9 cellular contexts compared by ENCODE assay signal in the genomic region with DNA sequence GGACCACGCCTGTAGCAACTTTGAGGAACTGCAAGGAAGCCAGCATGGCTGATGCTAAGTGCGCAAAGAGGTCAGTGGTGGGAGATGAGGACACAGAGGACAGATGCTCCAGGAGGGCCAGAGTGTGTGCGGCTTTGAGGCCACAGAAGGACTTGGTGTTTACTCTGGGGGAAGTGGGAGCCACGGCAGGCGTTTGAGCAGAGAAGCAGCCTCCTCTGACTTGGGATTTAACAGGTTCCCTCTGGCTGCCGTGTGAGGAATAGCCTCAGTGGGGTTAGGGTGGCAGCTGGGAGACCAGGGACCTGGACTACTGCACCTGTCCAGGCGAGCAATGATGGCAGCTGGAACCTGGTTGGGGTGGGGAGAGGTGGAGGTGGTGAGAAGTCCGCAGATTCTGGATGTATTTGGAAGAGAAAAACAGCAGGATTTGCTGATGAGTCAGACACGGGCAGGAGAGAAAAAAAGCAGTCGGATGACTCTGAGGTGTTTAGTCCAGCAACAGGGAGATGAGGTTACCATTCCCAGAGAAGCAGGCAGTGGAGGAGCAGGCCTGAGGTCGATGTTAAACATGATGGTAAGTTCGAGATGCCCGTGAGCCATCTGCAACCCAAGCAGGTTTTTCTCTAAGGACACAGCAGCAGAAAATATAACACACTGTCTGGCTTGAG.
DNase-seq lines count a peak whose midpoint lies in the region; TF ChIP-seq lines count a peak whose summit lies in the region.
"Had no signal": no experiment of that assay in that cellular context is flagged by ENCODE, and none has a peak within 500 bp of the region (broad histone marks: within the 10 kb centered on the region; RNA-seq: fewer than 3 reads in every experiment).

No MANE protein-coding gene starts in this region.

- H3K4me1 Mint-ChIP-seq in activated CD4-positive, alpha-beta T cell treated with anti-CD3 and anti-CD28 coated beads, Interleukin-2, amount 10 ng/mL, durations not matched to agents 24 days and 14 days: peaks cover 2% of the 10 kb centered on the region
- H3K4me1 Mint-ChIP-seq: activated B cell treated with CpG ODN at 0.5 μM for 24 hours had no signal

- H3K27me3 Mint-ChIP-seq in activated CD4-positive, alpha-beta T cell treated with anti-CD3 and anti-CD28 coated beads, Interleukin-2, amount 10 ng/mL, durations not matched to agents 24 days and 14 days: peaks cover 27% of the 10 kb centered on the region

- no peaks in the 10 kb centered on the region for H3K9me3 Mint-ChIP-seq in activated CD4-positive, alpha-beta T cell treated with anti-CD3 and anti-CD28 coated beads, Interleukin-2, amount 10 ng/mL, durations not matched to agents 24 days and 14 days

- no peak overlapping the region for H3K27ac ChIP-seq in brain microvascular endothelial cell
- peak overlapping the region; percentile 78 for H3K27ac ChIP-seq in muscle layer of duodenum (ENCODE audit: low read length)

- in situ Hi-C loops in brain microvascular endothelial cell (cut with HindIII; ENCODE audit: low pct_ligation_motif_present, low sequenced_read_pairs): no loop called here

- H3K4me1 ChIP-seq in muscle layer of duodenum (ENCODE audit: control insufficient read depth in 1 of 2, insufficient read depth in 2 of 2, low read length in 2 of 2): peaks cover 0 to 13% of the 10 kb centered on the region in 2 donors

- H3K27me3 ChIP-seq in brain microvascular endothelial cell (replicated peaks) (no peaks in the 10 kb centered on the region), muscle layer of duodenum (ENCODE audit: low read depth, low read length) (no peaks in the 10 kb centered on the region)

- DNase-seq in AG09319 (ENCODE audit: extremely low read depth, low read depth): no peak
- peak; percentile 60 to 71 for DNase-seq in NCI-H187 (lab: John Stamatoyannopoulos, UW)
- no peak for DNase-seq in brain microvascular endothelial cell
- no peak for DNase-seq in Ammon's horn (ENCODE audit: low spot score)
- DNase-seq in NCI-H1048 (lab: John Stamatoyannopoulos, UW): no peak
- DNase-seq in foreskin melanocyte: no peak
- DNase-seq in activated CD4-positive, alpha-beta T cell treated with anti-CD3 and anti-CD28 coated beads, Interleukin-2, amount 10 ng/mL, durations not matched to agents 24 days and 14 days: no peak
- DNase-seq: activated B cell treated with CpG ODN at 0.5 μM for 24 hours had no signal

- intact Hi-C loops in activated CD4-positive, alpha-beta T cell treated with anti-CD3 and anti-CD28 coated beads, Interleukin-2, amount 10 ng/mL, durations not matched to agents 24 days and 14 days (cut with micrococcal nuclease): no loop called here

- TF ChIP-seq CTCF in AG09319 (IDR thresholded peaks at IDR 0.05; ENCODE audit: low read depth, low read length): peak; percentile 19
- TF ChIP-seq CTCF in brain microvascular endothelial cell (IDR thresholded peaks at IDR 0.05; ENCODE audit: low read depth, low read length, missing control alignments): peak; percentile 71

- H3K36me3 ChIP-seq in brain microvascular endothelial cell (replicated peaks) (no peaks in the 10 kb centered on the region), muscle layer of duodenum (ENCODE audit: control insufficient read depth in 1 of 2, insufficient read depth in 2 of 2, low read length in 2 of 2) (no peaks in the 10 kb centered on the region)

- H3K36me3 Mint-ChIP-seq in activated CD4-positive, alpha-beta T cell treated with anti-CD3 and anti-CD28 coated beads, Interleukin-2, amount 10 ng/mL, durations not matched to agents 24 days and 14 days (ENCODE audit: low read depth): no peaks in the 10 kb centered on the region

- H3K9me3 ChIP-seq in muscle layer of duodenum (ENCODE audit: control insufficient read depth in 1 of 2, low read length in 2 of 2): no peaks in the 10 kb centered on the region

- H3K4me3 Mint-ChIP-seq in activated CD4-positive, alpha-beta T cell treated with anti-CD3 and anti-CD28 coated beads, Interleukin-2, amount 10 ng/mL, durations not matched to agents 24 days and 14 days: no peak overlapping the region
- H3K4me3 Mint-ChIP-seq: activated B cell treated with CpG ODN at 0.5 μM for 24 hours had no signal

- no peak overlapping the region for H3K27ac Mint-ChIP-seq in activated CD4-positive, alpha-beta T cell treated with anti-CD3 and anti-CD28 coated beads, Interleukin-2, amount 10 ng/mL, durations not matched to agents 24 days and 14 days
- H3K27ac Mint-ChIP-seq: activated B cell treated with CpG ODN at 0.5 μM for 24 hours had no signal

- H3K4me3 ChIP-seq in brain microvascular endothelial cell (ENCODE audit: low read depth, low read length): no peak overlapping the region
- H3K4me3 ChIP-seq in muscle layer of duodenum (ENCODE audit: low read depth in 1 of 2, low read length in 2 of 2): no peak overlapping the region

Comparison
In these comparisons a context has a peak if more than half of its experiments do, and no peak if none do; other contexts are left out.
1. DNase-seq: peak in NCI-H187 (2 of 2); none in AG09319 (single experiment), brain microvascular endothelial cell (single experiment), Ammon's horn (single experiment), NCI-H1048 (single experiment), foreskin melanocyte (single experiment) and activated CD4-positive, alpha-beta T cell treated with anti-CD3 and anti-CD28 coated beads, Interleukin-2, amount 10 ng/mL, durations not matched to agents 24 days and 14 days (single experiment).